8 cellular contexts compared by ENCODE assay signal in the genomic region with DNA sequence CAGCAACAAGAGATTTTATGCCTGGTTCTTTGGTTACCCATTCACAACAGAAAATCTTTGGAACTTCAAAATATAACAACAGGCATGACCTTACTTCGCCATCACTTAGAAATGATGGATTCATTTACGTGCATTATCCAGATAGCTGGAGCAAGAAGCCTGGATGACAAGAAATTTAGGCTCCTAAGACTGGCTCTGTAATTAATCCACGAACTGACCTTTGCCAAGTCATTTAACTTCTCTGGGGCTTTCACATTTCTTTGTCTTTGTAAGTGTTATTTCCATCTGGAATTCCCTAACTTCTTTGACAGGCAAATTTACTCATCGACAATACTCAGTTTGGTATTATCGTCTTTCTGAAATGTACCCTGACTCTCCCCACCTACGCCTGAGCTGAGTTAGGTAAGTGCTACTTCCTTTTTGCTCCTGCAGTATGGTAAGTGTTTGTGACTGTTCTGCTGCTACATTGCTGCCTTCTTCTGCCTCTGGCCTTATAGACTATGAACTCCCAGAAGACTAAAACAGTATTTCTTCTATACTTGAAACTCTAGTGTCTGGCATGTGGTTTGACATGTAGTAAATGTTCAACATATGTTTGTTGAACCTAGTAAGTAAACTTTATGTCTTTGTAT. TPM values are rescaled to one million over a fixed set of nuclear protein-coding genes. Genes with fewer than 3 reads are reported as not detected.
DNase-seq lines count a peak whose midpoint lies in the region; ATAC-seq and FAIRE-seq lines count a peak whose summit lies in the region.
"Had no signal": no experiment of that assay in that cellular context is flagged by ENCODE, and none has a peak within 500 bp of the region (broad histone marks: within the 10 kb centered on the region; RNA-seq: fewer than 3 reads in every experiment).

No MANE protein-coding gene starts in this region.

- peak; percentile 74 for DNase-seq in stimulated activated CD4-positive, alpha-beta T cell treated with anti-CD3 and anti-CD28 coated beads, Interleukin-4, amount 100 ng/mL, for 24 hours
- DNase-seq in NCI-H524 (lab: John Stamatoyannopoulos, UW): no peak
- DNase-seq in HTR-8/SVneo (ENCODE audit: insufficient read length, low spot score): no peak
- DNase-seq in G401 (ENCODE audit: low spot score): no peak

- H3K27ac Mint-ChIP-seq in T-helper 1 cell treated with Interleukin-12 subunit alpha and Interleukin-12 subunit beta and Interleukin-4 antibody, amounts not matched to agents 30 μg/mL and 1 μg/mL, for 36 hours: peak overlapping the region; percentile 90

- no peaks in the 10 kb centered on the region for H3K27me3 Mint-ChIP-seq in T-helper 1 cell treated with Interleukin-12 subunit alpha and Interleukin-12 subunit beta and Interleukin-4 antibody, amounts not matched to agents 30 μg/mL and 1 μg/mL, for 36 hours (ENCODE audit: low read depth)

- FAIRE-seq in HTR-8/SVneo (lab: Jason Lieb, UNC): no peak

- H3K4me3 Mint-ChIP-seq in T-helper 1 cell treated with Interleukin-12 subunit alpha and Interleukin-12 subunit beta and Interleukin-4 antibody, amounts not matched to agents 30 μg/mL and 1 μg/mL, for 36 hours: peak overlapping the region; percentile 65
- H3K4me3 Mint-ChIP-seq: nephron had no signal

- in situ Hi-C loops in G401 (cut with HindIII; ENCODE audit: low sequenced_read_pairs): no loop called here

- H3K4me1 Mint-ChIP-seq in T-helper 1 cell treated with Interleukin-12 subunit alpha and Interleukin-12 subunit beta and Interleukin-4 antibody, amounts not matched to agents 30 μg/mL and 1 μg/mL, for 36 hours (ENCODE audit: low read depth): peaks cover 32% of the 10 kb centered on the region

- ATAC-seq in GM19025 (IDR thresholded peaks at IDR 0.05; ENCODE audit: low read depth, unreplicated experiment) (peak; percentile 90), HG02642 (IDR thresholded peaks at IDR 0.05; ENCODE audit: poor library complexity, unreplicated experiment) (peak; percentile 92)

- H3K9me3 Mint-ChIP-seq in T-helper 1 cell treated with Interleukin-12 subunit alpha and Interleukin-12 subunit beta and Interleukin-4 antibody, amounts not matched to agents 30 μg/mL and 1 μg/mL, for 36 hours: no peaks in the 10 kb centered on the region
- H3K9me3 Mint-ChIP-seq: nephron had no signal

- peaks cover 3% of the 10 kb centered on the region for H3K36me3 Mint-ChIP-seq in T-helper 1 cell treated with Interleukin-12 subunit alpha and Interleukin-12 subunit beta and Interleukin-4 antibody, amounts not matched to agents 30 μg/mL and 1 μg/mL, for 36 hours (ENCODE audit: low read depth)

RNA-seq across cellular contexts. Expression of a gene that starts 5.5 kb away (rescaled TPM):
- total RNA-seq in G401 (2014; rRNA removed; shearing (Covaris generic)): 0.06 TPM in 1 of 2 replicates, not detected in the other
